Comparison of ENCODE assay signal across 1 cellular context in genomic region chr9:120913673-120914266, GRCh38.
A peak's percentile ranks its signal among the peaks of the same experiment; 100 is the strongest.
TF ChIP-seq lines count a peak whose summit lies in the region.

No MANE protein-coding gene starts in this region.

TF ChIP-seq in GM12878, 131 proteins besides CTCF, POLR2A, EP300 and RAD21:
- TF ChIP-seq ZNF384 (IDR thresholded peaks at IDR 0.05; ENCODE audit: borderline replicate concordance, low read depth, low read length): no peak
- peak; percentile 52; the same call in 1 of the 2 replicates for TF ChIP-seq SMAD5 (IDR thresholded peaks at IDR 0.05; ENCODE audit: low read depth)
- TF ChIP-seq, protein P1, sequence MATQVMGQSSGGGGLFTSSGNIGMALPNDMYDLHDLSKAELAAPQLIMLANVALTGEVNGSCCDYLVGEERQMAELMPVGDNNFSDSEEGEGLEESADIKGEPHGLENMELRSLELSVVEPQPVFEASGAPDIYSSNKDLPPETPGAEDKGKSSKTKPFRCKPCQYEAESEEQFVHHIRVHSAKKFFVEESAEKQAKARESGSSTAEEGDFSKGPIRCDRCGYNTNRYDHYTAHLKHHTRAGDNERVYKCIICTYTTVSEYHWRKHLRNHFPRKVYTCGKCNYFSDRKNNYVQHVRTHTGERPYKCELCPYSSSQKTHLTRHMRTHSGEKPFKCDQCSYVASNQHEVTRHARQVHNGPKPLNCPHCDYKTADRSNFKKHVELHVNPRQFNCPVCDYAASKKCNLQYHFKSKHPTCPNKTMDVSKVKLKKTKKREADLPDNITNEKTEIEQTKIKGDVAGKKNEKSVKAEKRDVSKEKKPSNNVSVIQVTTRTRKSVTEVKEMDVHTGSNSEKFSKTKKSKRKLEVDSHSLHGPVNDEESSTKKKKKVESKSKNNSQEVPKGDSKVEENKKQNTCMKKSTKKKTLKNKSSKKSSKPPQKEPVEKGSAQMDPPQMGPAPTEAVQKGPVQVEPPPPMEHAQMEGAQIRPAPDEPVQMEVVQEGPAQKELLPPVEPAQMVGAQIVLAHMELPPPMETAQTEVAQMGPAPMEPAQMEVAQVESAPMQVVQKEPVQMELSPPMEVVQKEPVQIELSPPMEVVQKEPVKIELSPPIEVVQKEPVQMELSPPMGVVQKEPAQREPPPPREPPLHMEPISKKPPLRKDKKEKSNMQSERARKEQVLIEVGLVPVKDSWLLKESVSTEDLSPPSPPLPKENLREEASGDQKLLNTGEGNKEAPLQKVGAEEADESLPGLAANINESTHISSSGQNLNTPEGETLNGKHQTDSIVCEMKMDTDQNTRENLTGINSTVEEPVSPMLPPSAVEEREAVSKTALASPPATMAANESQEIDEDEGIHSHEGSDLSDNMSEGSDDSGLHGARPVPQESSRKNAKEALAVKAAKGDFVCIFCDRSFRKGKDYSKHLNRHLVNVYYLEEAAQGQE (IDR thresholded peaks at IDR 0.05; ENCODE audit: low read depth, low read length): peak; percentile 91
- TF ChIP-seq PML (IDR thresholded peaks at IDR 0.05; ENCODE audit: low read length): peak; percentile 55
